Comparison of ENCODE assay signal across 11 cellular contexts in genomic region chr2:54041135-54041534, GRCh38.
DNase-seq lines count a peak whose midpoint lies in the region; ATAC-seq and TF ChIP-seq lines count a peak whose summit lies in the region.
"Had no signal": no experiment of that assay in that cellular context is flagged by ENCODE, and none has a peak within 500 bp of the region (broad histone marks: within the 10 kb centered on the region; RNA-seq: fewer than 3 reads in every experiment).

No MANE protein-coding gene starts in this region.

- WGBS in SK-N-SH (ENCODE audit: low lambda C conversion rate) = 89% methylated on average over 4 of the region's 4 CpGs

- H3K36me3 Mint-ChIP-seq in effector memory CD8-positive, alpha-beta T cell (ENCODE audit: insufficient read depth) = no peaks in the 10 kb centered on the region

- H3K4me3 Mint-ChIP-seq in effector memory CD8-positive, alpha-beta T cell = no peak overlapping the region

- H3K36me3 ChIP-seq in SK-N-SH (replicated peaks in 1 of 2; ENCODE audit: control insufficient read depth in 1 of 2, insufficient read depth in 2 of 2, low read length in 1 of 2) = no peaks in the 10 kb centered on the region
- H3K36me3 ChIP-seq: right lobe of liver had no signal

- TF ChIP-seq RAD21 in SK-N-SH (IDR thresholded peaks at IDR 0.05; ENCODE audit: low read length) = no peak

- DNase-seq in LHCN-M2 (ENCODE audit: low read depth) = peak; percentile 89
- peak; percentile 79 for DNase-seq in activated CD8-positive, alpha-beta memory T cell treated with anti-CD3 and anti-CD28 coated beads, Interleukin-2, amount 50 U/mL, for 48 hours
- peak; percentile 6 to 10 (median 7) for DNase-seq in effector memory CD8-positive, alpha-beta T cell
- peak; percentile 21 to 43 for DNase-seq in stimulated activated CD4-positive, alpha-beta T cell treated with anti-CD3 and anti-CD28 coated beads, Interleukin-4, amount 100 ng/mL, for 4 hours
- DNase-seq in SK-N-SH = no peak
- DNase-seq in MV-4-11 (lab: John Stamatoyannopoulos, UW) = no peak
- DNase-seq in NCI-H2227 treated with DMSO at 0.1 percent for 48 hours (lab: John Stamatoyannopoulos, UW) = no peak
- DNase-seq: NCI-H526 treated with DMSO at 0.1 percent for 48 hours, right lobe of liver had no signal

- H3K4me2 ChIP-seq in SK-N-SH = no peak overlapping the region
- H3K4me2 ChIP-seq: KMS-11 had no signal

- no peak for TF ChIP-seq CTCF in SK-N-SH (IDR thresholded peaks at IDR 0.05)

- H2AFZ ChIP-seq in SK-N-SH (ENCODE audit: low read depth) = no peak overlapping the region

- CTCF ChIA-PET in SK-N-SH (lab: Yijun Ruan, JAX) = interaction anchor here (1.5 kb wide), 1 partner anchor 31 kb away, joined by 3 read pairs; no protein-coding TSS in a partner anchor

- no peak for TF ChIP-seq EP300 in SK-N-SH (IDR thresholded peaks at IDR 0.05; ENCODE audit: borderline replicate concordance in 1 of 2, low read depth in 1 of 2, low read length in 1 of 2)

- no peaks in the 10 kb centered on the region for H4K20me1 ChIP-seq in SK-N-SH (ENCODE audit: insufficient read depth)

- H3K27me3 ChIP-seq in SK-N-SH (ENCODE audit: insufficient read depth) = no peaks in the 10 kb centered on the region
- H3K27me3 ChIP-seq: right lobe of liver had no signal

- no peaks in the 10 kb centered on the region for H3K9me2 ChIP-seq in SK-N-SH

- no peaks in the 10 kb centered on the region for H3K79me2 ChIP-seq in SK-N-SH (ENCODE audit: insufficient read depth)

- no peak overlapping the region for H3K27ac Mint-ChIP-seq in effector memory CD8-positive, alpha-beta T cell

- peaks cover 0 to 3% of the 10 kb centered on the region in 2 donors for H3K9me3 Mint-ChIP-seq in effector memory CD8-positive, alpha-beta T cell

- no peaks in the 10 kb centered on the region for H3K9me3 ChIP-seq in SK-N-SH

- POLR2A ChIA-PET in SK-N-SH (lab: Yijun Ruan, JAX) = no interaction called here

- H3K4me1 Mint-ChIP-seq in effector memory CD8-positive, alpha-beta T cell (ENCODE audit: low read depth in 2 of 2) = no peaks in the 10 kb centered on the region

- ATAC-seq in effector memory CD8-positive, alpha-beta T cell (replicated peaks) = peak; percentile 89
- no peak for ATAC-seq in GM21447 (IDR thresholded peaks at IDR 0.05; ENCODE audit: unreplicated experiment)
- ATAC-seq: right lobe of liver had no signal

- no peak overlapping the region for H3K27ac ChIP-seq in SK-N-SH (ENCODE audit: low read depth in 2 of 2, low read length in 1 of 2)
- H3K27ac ChIP-seq: KMS-11, right lobe of liver had no signal

- H3K4me3 ChIP-seq in SK-N-SH (ENCODE audit: low read depth in 2 of 2, low read length in 1 of 2) = no peak overlapping the region
- H3K4me3 ChIP-seq: right lobe of liver had no signal

- H3F3A ChIP-seq in SK-N-SH (replicated peaks; ENCODE audit: insufficient read depth) = no peaks in the 10 kb centered on the region

- H3K9ac ChIP-seq in SK-N-SH = no peak overlapping the region
- H3K9ac ChIP-seq: KMS-11 had no signal

- no peaks in the 10 kb centered on the region for H3K4me1 ChIP-seq in SK-N-SH (ENCODE audit: control insufficient read depth in 1 of 2, insufficient read depth in 2 of 2, low read depth in 1 of 2, low read length in 1 of 2)
- H3K4me1 ChIP-seq: right lobe of liver had no signal

- H3K27me3 Mint-ChIP-seq in effector memory CD8-positive, alpha-beta T cell = no peaks in the 10 kb centered on the region

TF ChIP-seq in SK-N-SH, 30 proteins besides CTCF, POLR2A, EP300 and RAD21:
- TF ChIP-seq GATA2 (CRISPR knock-in tag; IDR thresholded peaks at IDR 0.05) (no peak), PBX3 (IDR thresholded peaks at IDR 0.05) (no peak), TAF1 (IDR thresholded peaks at IDR 0.05; ENCODE audit: borderline replicate concordance, low read depth, low read length) (no peak), ZBTB33 (IDR thresholded peaks at IDR 0.05; ENCODE audit: borderline replicate concordance, low read depth) (no peak), JUND (IDR thresholded peaks at IDR 0.05) (no peak), TCF12 (IDR thresholded peaks at IDR 0.05) (no peak), YY1 (IDR thresholded peaks at IDR 0.05; ENCODE audit: low read depth) (no peak), MEF2A (IDR thresholded peaks at IDR 0.05; ENCODE audit: borderline replicate concordance, low read depth) (no peak), SMC3 (IDR thresholded peaks at IDR 0.05; ENCODE audit: low read depth, low read length) (no peak), CHD2 (IDR thresholded peaks at IDR 0.05; ENCODE audit: low read length, partially characterized antibody) (no peak), USF1 (IDR thresholded peaks at IDR 0.05; ENCODE audit: borderline replicate concordance, low read depth) (no peak), MXI1 (IDR thresholded peaks at IDR 0.05; ENCODE audit: low read depth, low read length) (no peak), RXRA (IDR thresholded peaks at IDR 0.05; ENCODE audit: borderline replicate concordance, low read depth) (no peak)

Comparison
In these comparisons a context has a peak if more than half of its experiments do, and no peak if none do; other contexts are left out.
1. DNase-seq: peak in LHCN-M2 (single experiment), activated CD8-positive, alpha-beta memory T cell treated with anti-CD3 and anti-CD28 coated beads, Interleukin-2, amount 50 U/mL, for 48 hours (single experiment), effector memory CD8-positive, alpha-beta T cell (3 of 3) and stimulated activated CD4-positive, alpha-beta T cell treated with anti-CD3 and anti-CD28 coated beads, Interleukin-4, amount 100 ng/mL, for 4 hours (2 of 2); none in SK-N-SH (single experiment), MV-4-11 (single experiment) and NCI-H2227 treated with DMSO at 0.1 percent for 48 hours (single experiment).